ENCODE assay signal across 11 cellular contexts in genomic region chr3:171876651-171877272, GRCh38. TPM values are rescaled to one million over a fixed set of nuclear protein-coding genes. Genes with fewer than 3 reads are reported as not detected.
A peak's percentile ranks its signal among the peaks of the same experiment; 100 is the strongest.
DNase-seq lines count a peak whose midpoint lies in the region; ATAC-seq, FAIRE-seq and TF ChIP-seq lines count a peak whose summit lies in the region.
"Had no signal": no experiment of that assay in that cellular context is flagged by ENCODE, and none has a peak within 500 bp of the region (broad histone marks: within the 10 kb centered on the region; RNA-seq: fewer than 3 reads in every experiment).

No MANE protein-coding gene starts in this region.

- TF ChIP-seq EP300 in HepG2 (IDR thresholded peaks at IDR 0.05; ENCODE audit: low read depth in 2 of 2, low read length in 2 of 2) (no peak), HepG2 (CRISPR knock-in tag; IDR thresholded peaks at IDR 0.05; ENCODE audit: borderline replicate concordance) (no peak)

- intact Hi-C loops in HepG2 (cut with micrococcal nuclease; ENCODE audit: unreplicated experiment), result no loop called here

- no TSS peak for BruUV-seq in HepG2 (replicated peaks; lab: Mats Ljungman, UMichigan)

- in situ Hi-C loops in HepG2 (cut with HindIII; ENCODE audit: extremely low pct_ligation_motif_present, low pct_unique_long_range_greater_than_20kb), result no loop called here
- in situ Hi-C loops in KBM-7 (cut with MboI; ENCODE audit: low pct_unique_long_range_greater_than_20kb, low sequenced_read_pairs), result no loop called here

- H3K9me3 ChIP-seq in liver (ENCODE audit: control insufficient read depth in 4 of 4, low read length in 3 of 4) (no peaks in the 10 kb centered on the region), HepG2 (ENCODE audit: low read length) (no peaks in the 10 kb centered on the region), keratinocyte (ENCODE audit: control insufficient read depth, low read depth, low read length) (no peaks in the 10 kb centered on the region)
- H3K9me3 ChIP-seq: prostate gland, stomach had no signal

- DNase-seq in HepG2 (ENCODE audit: low spot score) (no peak), amniotic epithelial cell (ENCODE audit: low read depth) (peak; percentile 94), keratinocyte (ENCODE audit: low read depth, low spot score) (peak; percentile 77), COLO668 (lab: John Stamatoyannopoulos, UW; ENCODE audit: unreplicated experiment) (no peak), KBM-7 (no peak), NCI-H1694 treated with DMSO at 0.1 percent for 48 hours (lab: John Stamatoyannopoulos, UW) (no peak)
- DNase-seq: NCI-H2107, stomach had no signal

- H3K4me3 ChIP-seq in liver (ENCODE audit: low read depth in 1 of 3, low read length in 3 of 3) (no peak overlapping the region), HepG2 (replicated peaks in 1 of 3; ENCODE audit: insufficient read depth in 1 of 3, low read depth in 2 of 3, low read length in 3 of 3) (no peak overlapping the region), keratinocyte (ENCODE audit: control insufficient read depth in 2 of 3, extremely low read depth in 1 of 3, insufficient read depth in 2 of 3, low read depth in 1 of 3, low read length in 3 of 3) (no peak overlapping the region)
- H3K4me3 ChIP-seq: prostate gland, stomach had no signal

- dilution Hi-C loops in keratinocyte (cut with MboI; ENCODE audit: extremely low pct_ligation_motif_present, low sequenced_read_pairs), result no loop called here

- no peaks in the 10 kb centered on the region for H3K9me1 ChIP-seq in keratinocyte (ENCODE audit: control insufficient read depth, extremely low read depth, insufficient read depth, low read length)

- no peak for ATAC-seq in HepG2
- ATAC-seq in HG03108 (IDR thresholded peaks at IDR 0.05; ENCODE audit: unreplicated experiment), result no peak

- no peaks in the 10 kb centered on the region for H3K27me3 ChIP-seq in liver (ENCODE audit: control insufficient read depth in 4 of 4, insufficient read depth in 4 of 4, low read length in 3 of 4)
- H3K27me3 ChIP-seq in HepG2 (ENCODE audit: control insufficient read depth in 1 of 2, insufficient read depth in 2 of 2, low read length in 2 of 2), result no peaks in the 10 kb centered on the region
- H3K27me3 ChIP-seq in keratinocyte (ENCODE audit: control insufficient read depth, extremely low read depth, insufficient read depth, low read length), result no peaks in the 10 kb centered on the region
- H3K27me3 ChIP-seq: stomach had no signal

- no peak for TF ChIP-seq CTCF in liver (IDR thresholded peaks at IDR 0.05; ENCODE audit: low read depth, low read length, missing input control)
- TF ChIP-seq CTCF in HepG2 (CRISPR knock-in tag; IDR thresholded peaks at IDR 0.05), result no peak
- TF ChIP-seq CTCF in keratinocyte (optimal IDR thresholded peaks at IDR 0.05 in 1 of 3, IDR thresholded peaks at IDR 0.05 in 1 of 3, conservative IDR thresholded peaks at IDR 0.05 in 1 of 3; ENCODE audit: extremely low read depth in 1 of 3, insufficient read depth in 2 of 3, low read length in 3 of 3), result no peak

- TF ChIP-seq RAD21 in liver (IDR thresholded peaks at IDR 0.05) (no peak), HepG2 (CRISPR knock-in tag; IDR thresholded peaks at IDR 0.05) (no peak)

- POLR2A ChIA-PET in HepG2 (lab: Yijun Ruan, JAX), result no interaction called here

- WGBS in liver, result 83% methylated on average over 6 of the region's 6 CpGs
- WGBS in HepG2 (ENCODE audit: low lambda C conversion rate), result 95% methylated on average over 6 of the region's 6 CpGs

- H4K20me1 ChIP-seq in HepG2 (ENCODE audit: insufficient read depth, low read length) (no peaks in the 10 kb centered on the region), keratinocyte (ENCODE audit: control insufficient read depth, extremely low read depth, insufficient read depth, low read length) (no peaks in the 10 kb centered on the region)

- FAIRE-seq in HepG2 (lab: Jason Lieb, UNC), result no peak
- FAIRE-seq in keratinocyte (lab: Jason Lieb, UNC), result peak; percentile 79

- no peak overlapping the region for H2AFZ ChIP-seq in HepG2 (ENCODE audit: low read length)
- no peak overlapping the region for H2AFZ ChIP-seq in keratinocyte (ENCODE audit: control insufficient read depth, low read length)

- no peak for TF ChIP-seq POLR2A in HepG2 (IDR thresholded peaks at IDR 0.05; ENCODE audit: insufficient read depth in 1 of 2, low read depth in 2 of 2, low read length in 2 of 2)

- no peak overlapping the region for H3K4me2 ChIP-seq in HepG2 (ENCODE audit: low read depth, low read length)
- peak overlapping the region; percentile 67 for H3K4me2 ChIP-seq in keratinocyte (ENCODE audit: control insufficient read depth, extremely low read depth, insufficient read depth, low read depth, low read length)

- H3K27ac ChIP-seq in liver (ENCODE audit: low read depth in 1 of 2, low read length in 2 of 2) (no peak overlapping the region), HepG2 (ENCODE audit: extremely low read length, insufficient read depth, low read length) (no peak overlapping the region), keratinocyte (ENCODE audit: control insufficient read depth, insufficient read depth, low read length) (peak overlapping the region; percentile 44)
- H3K27ac ChIP-seq: prostate gland had no signal

- H3K9ac ChIP-seq in liver (ENCODE audit: low read depth in 1 of 2, low read length in 2 of 2), result no peak overlapping the region
- no peak overlapping the region for H3K9ac ChIP-seq in HepG2 (ENCODE audit: insufficient read depth, low read depth, low read length)
- no peak overlapping the region for H3K9ac ChIP-seq in keratinocyte (ENCODE audit: control insufficient read depth, extremely low read depth, insufficient read depth, low read length)

- H3K36me3 ChIP-seq in liver (ENCODE audit: control insufficient read depth in 4 of 4, insufficient read depth in 3 of 4, low read depth in 1 of 4, low read length in 3 of 4) (no peaks in the 10 kb centered on the region), HepG2 (replicated peaks in 1 of 2; ENCODE audit: control insufficient read depth in 1 of 2, insufficient read depth in 2 of 2, low read length in 2 of 2) (no peaks in the 10 kb centered on the region), keratinocyte (ENCODE audit: control insufficient read depth in 2 of 2, extremely low read depth in 1 of 2, insufficient read depth in 2 of 2, low read length in 2 of 2) (no peaks in the 10 kb centered on the region)
- H3K36me3 ChIP-seq: prostate gland, stomach had no signal

- CTCF ChIA-PET in HepG2 (lab: Yijun Ruan, JAX; ENCODE audit: low intra/inter-chr PET ratio, low total read pairs), result no interaction called here

- H3K79me2 ChIP-seq in HepG2 (ENCODE audit: insufficient read depth, low read length) (no peaks in the 10 kb centered on the region), keratinocyte (ENCODE audit: control insufficient read depth, insufficient read depth, low read length) (no peaks in the 10 kb centered on the region)

- peaks cover 0 to 11% (median 4%) of the 10 kb centered on the region in 4 donors for H3K4me1 ChIP-seq in liver (ENCODE audit: control insufficient read depth in 4 of 4, insufficient read depth in 4 of 4, low read length in 3 of 4)
- peaks cover 73% of the 10 kb centered on the region for H3K4me1 ChIP-seq in HepG2 (ENCODE audit: insufficient read depth, low read length)
- peaks cover 21% of the 10 kb centered on the region for H3K4me1 ChIP-seq in keratinocyte (ENCODE audit: control insufficient read depth, extremely low read depth, insufficient read depth, low read length)
- H3K4me1 ChIP-seq: prostate gland had no signal

TF ChIP-seq in liver, 16 proteins besides CTCF, POLR2A, EP300 and RAD21:
- TF ChIP-seq JUND (IDR thresholded peaks at IDR 0.05) (peak; percentile 24 to 81), YY1 (IDR thresholded peaks at IDR 0.05) (no peak)

RNA-seq across cellular contexts. Expression of gene TMEM212, which starts 33.6 kb away (rescaled TPM):
- not detected for total RNA-seq in liver
- not detected for polyA plus RNA-seq in liver
- not detected in 2 replicates for total RNA-seq in HepG2 (2016; rRNA removed; fragmentation: Illumina TruSeq; extraction: Trizol)
- not detected in 2 replicates for total RNA-seq in HepG2 (2016; cell fraction: cytosol; rRNA removed; fragmentation: Illumina TruSeq; extraction: Trizol; ENCODE audit: low read depth)
- total RNA-seq in HepG2 (2016; cell fraction: insoluble cytoplasmic fraction; rRNA removed; fragmentation: Illumina TruSeq; extraction: Trizol), result not detected in 2 replicates
- total RNA-seq in HepG2 (2016; cell fraction: membrane; rRNA removed; fragmentation: Illumina TruSeq; extraction: Trizol), result not detected in 2 replicates
- not detected in 2 replicates for total RNA-seq in HepG2 (2016; cell fraction: nucleus; rRNA removed; fragmentation: Illumina TruSeq; extraction: Trizol)
- not detected in 2 replicates for polyA plus RNA-seq in HepG2 (2011; rRNA removed)
- 0.06 TPM in 1 of 2 replicates, not detected in the other for polyA plus RNA-seq in HepG2 (2011; cell fraction: cytosol; rRNA removed)
- 0.33 TPM in 1 of 2 replicates, not detected in the other for polyA plus RNA-seq in HepG2 (2011; cell fraction: nucleus; rRNA removed)
- polyA plus RNA-seq in HepG2 (2012), result not detected in 2 replicates
- not detected in 2 replicates for polyA plus RNA-seq in HepG2 (2016; cell fraction: cytosol; fragmentation: Illumina TruSeq; extraction: Trizol; ENCODE audit: low read depth)
- not detected in 2 replicates for polyA plus RNA-seq in HepG2 (2016; cell fraction: insoluble cytoplasmic fraction; fragmentation: Illumina TruSeq; extraction: Trizol; ENCODE audit: low read depth)
- not detected in 2 replicates for polyA plus RNA-seq in HepG2 (2016; cell fraction: membrane; fragmentation: Illumina TruSeq; extraction: Trizol; ENCODE audit: low read depth)
- not detected in 2 replicates for polyA plus RNA-seq in HepG2 (2016; cell fraction: nucleus; fragmentation: Illumina TruSeq; extraction: Trizol; ENCODE audit: insufficient read depth, low read depth)
- not detected in 2 replicates for polyA minus RNA-seq in HepG2 (2011; rRNA and poly(A)+ RNA removed; ENCODE audit: low replicate concordance)
- polyA minus RNA-seq in HepG2 (2011; cell fraction: cytosol; rRNA and poly(A)+ RNA removed), result not detected in 2 replicates
- 1.2 TPM in 1 of 2 replicates, not detected in the other for polyA minus RNA-seq in HepG2 (2011; cell fraction: nucleus; rRNA and poly(A)+ RNA removed)
- polyA plus RNA-seq in keratinocyte, result 0.12 TPM in 1 of 3 replicates, not detected in the others
- not detected for polyA plus RNA-seq in keratinocyte (2011; ENCODE audit: low read depth)
- not detected in 2 replicates for polyA plus RNA-seq in keratinocyte (2011; cell fraction: cytosol; rRNA removed)
- polyA plus RNA-seq in keratinocyte (2011; cell fraction: nucleus; rRNA removed), result not detected in 2 replicates
- not detected in 2 replicates for polyA plus RNA-seq in keratinocyte (2012; ENCODE audit: low replicate concordance)
- polyA minus RNA-seq in keratinocyte, result not detected in 3 replicates
- not detected for polyA minus RNA-seq in keratinocyte (2011; cell fraction: cytosol; rRNA and poly(A)+ RNA removed)
- polyA minus RNA-seq in keratinocyte (2011; cell fraction: nucleus; rRNA and poly(A)+ RNA removed), result not detected in 2 replicates
- total RNA-seq: prostate gland, stomach had no signal
- polyA plus RNA-seq: stomach had no signal

Comparison
In these comparisons a context has a peak if more than half of its experiments do, and no peak if none do; other contexts are left out.
1. DNase-seq: peak in amniotic epithelial cell (single experiment) and keratinocyte (single experiment); none in HepG2 (single experiment), COLO668 (single experiment), KBM-7 (single experiment) and NCI-H1694 treated with DMSO at 0.1 percent for 48 hours (single experiment).